ENCODE assay signal across 2 cellular contexts in genomic region chr19:1273263-1274041, GRCh38.
TF ChIP-seq lines count a peak whose summit lies in the region.

No MANE protein-coding gene starts in this region.

TF ChIP-seq in A549, 52 proteins besides CTCF, POLR2A, EP300 and RAD21:
- no peak for TF ChIP-seq CBX2 (IDR thresholded peaks at IDR 0.05; ENCODE audit: borderline replicate concordance, low read depth)
- TF ChIP-seq TFCP2L1 (CRISPR knock-in tag; IDR thresholded peaks at IDR 0.05) = no peak
- no peak for TF ChIP-seq NPAS2 (CRISPR knock-in tag; IDR thresholded peaks at IDR 0.05; ENCODE audit: borderline replicate concordance)

TF ChIP-seq in GM12878, 131 proteins besides CTCF, POLR2A, EP300 and RAD21:
- TF ChIP-seq POLR2AphosphoS2 (IDR thresholded peaks at IDR 0.05; ENCODE audit: low read depth, low read length) (peak; percentile 29; the same call in 1 of the 2 replicates), ELK1 (IDR thresholded peaks at IDR 0.05; ENCODE audit: low read depth, low read length) (no peak), BACH1 (IDR thresholded peaks at IDR 0.05; ENCODE audit: borderline replicate concordance) (peak; percentile 65; the same call in 1 of the 2 replicates), POLR2AphosphoS5 (IDR thresholded peaks at IDR 0.05; ENCODE audit: low read length) (peak; percentile 75)
